8 cellular contexts compared by ENCODE assay signal in the genomic region with DNA sequence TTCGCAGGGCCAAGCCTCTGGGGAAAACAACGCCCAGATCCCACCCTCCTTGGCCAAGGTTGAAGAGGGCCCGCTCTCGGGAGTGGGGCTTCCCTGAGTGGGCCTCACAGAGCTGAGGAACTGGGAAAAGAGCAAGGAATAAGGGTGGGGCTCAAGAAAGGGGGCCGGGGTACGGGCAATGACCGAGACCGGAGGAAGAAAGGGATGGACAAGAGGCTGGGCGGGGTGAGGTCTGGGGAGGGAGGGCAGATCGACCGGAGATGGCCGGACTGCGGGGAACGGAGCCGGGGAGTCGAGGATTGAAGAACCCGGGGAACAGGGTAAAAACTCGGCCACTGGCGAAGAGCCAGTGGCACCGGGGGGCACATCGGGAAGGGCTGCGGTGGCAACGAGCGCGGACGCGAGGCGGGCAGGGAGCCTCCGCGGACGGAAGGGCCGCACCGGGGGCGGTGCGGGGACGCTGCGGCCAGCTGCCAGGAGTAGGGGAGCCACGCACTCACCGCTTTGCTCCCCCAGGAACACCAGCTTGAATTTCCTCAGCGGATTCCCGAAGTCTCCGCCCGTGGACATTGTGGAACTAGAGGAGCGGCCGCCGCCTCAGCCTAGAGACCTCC. TPM values are rescaled to one million over a fixed set of nuclear protein-coding genes. Genes with fewer than 3 reads are reported as not detected.
DNase-seq lines count a peak whose midpoint lies in the region; ATAC-seq and TF ChIP-seq lines count a peak whose summit lies in the region.

No MANE protein-coding gene starts in this region.

- H3K9me3 ChIP-seq in muscle layer of colon (ENCODE audit: low read length), result no peaks in the 10 kb centered on the region
- H3K9me3 ChIP-seq in upper lobe of left lung, result no peaks in the 10 kb centered on the region

- CTCF ChIA-PET in activated B cell treated with CpG ODN at 0.5 μM for 24 hours (lab: Charles Lee), result interaction anchor here (1.2 kb wide), 1 partner anchor 16 kb away, joined by 3 read pairs; no protein-coding TSS in a partner anchor

- H3K4me3 ChIP-seq in epithelial cell of proximal tubule (ENCODE audit: low read depth, low read length) (peak overlapping the region; percentile 92), muscle layer of colon (ENCODE audit: low read depth in 1 of 2, low read length in 2 of 2) (peak overlapping the region; percentile 76 to 88), upper lobe of left lung (peak overlapping the region; percentile 77 to 98 (median 86))

- peak overlapping the region; percentile 76 for H3K27ac Mint-ChIP-seq in activated B cell treated with CpG ODN at 0.5 μM for 24 hours

- no peak for TF ChIP-seq POLR2A in upper lobe of left lung (IDR thresholded peaks at IDR 0.05)

- no peaks in the 10 kb centered on the region for H3K27me3 Mint-ChIP-seq in activated B cell treated with CpG ODN at 0.5 μM for 24 hours

- H3K27ac ChIP-seq in muscle layer of colon (ENCODE audit: low read depth, low read length), result peak overlapping the region; percentile 95
- peak overlapping the region; percentile 98 to 99 (median 98) for H3K27ac ChIP-seq in upper lobe of left lung

- H3K36me3 ChIP-seq in muscle layer of colon (ENCODE audit: insufficient read depth, low read length) (no peaks in the 10 kb centered on the region), upper lobe of left lung (no peaks in the 10 kb centered on the region)

- ATAC-seq in GM18907 (IDR thresholded peaks at IDR 0.05; ENCODE audit: unreplicated experiment) (peak; percentile 16), HG03571 (IDR thresholded peaks at IDR 0.05; ENCODE audit: unreplicated experiment) (peak; percentile 5), activated B cell treated with CpG ODN at 0.5 μM for 24 hours (ENCODE audit: low read depth) (no peak), upper lobe of left lung (ENCODE audit: low FRiP score in 2 of 2) (peak; percentile 5 to 60)

- no peaks in the 10 kb centered on the region for H3K27me3 ChIP-seq in muscle layer of colon (ENCODE audit: control insufficient read depth in 1 of 2, insufficient read depth in 2 of 2, low read length in 2 of 2)
- H3K27me3 ChIP-seq in upper lobe of left lung, result no peaks in the 10 kb centered on the region

- H3K36me3 Mint-ChIP-seq in activated B cell treated with CpG ODN at 0.5 μM for 24 hours (ENCODE audit: low read depth), result peaks cover 8% of the 10 kb centered on the region

- H3K4me1 Mint-ChIP-seq in activated B cell treated with CpG ODN at 0.5 μM for 24 hours, result peaks cover 24% of the 10 kb centered on the region

- intact Hi-C loops in activated B cell treated with CpG ODN at 0.5 μM for 24 hours (cut with micrococcal nuclease), result loop anchor here (2.0 kb wide), 1 partner anchor 639 kb away; a partner anchor contains a TSS

- 1% methylated on average over 25 to 40 of the region's 46 CpGs for WGBS in upper lobe of left lung, 2 donors

- peaks cover 21% of the 10 kb centered on the region for H3K4me1 ChIP-seq in muscle layer of colon (ENCODE audit: insufficient read depth, low read length)
- peaks cover 18 to 30% (median 26%) of the 10 kb centered on the region in 4 donors for H3K4me1 ChIP-seq in upper lobe of left lung

- no peak for TF ChIP-seq EP300 in upper lobe of left lung (IDR thresholded peaks at IDR 0.05)

- POLR2A ChIA-PET in activated B cell treated with CpG ODN at 0.5 μM for 24 hours (lab: Charles Lee), result interaction anchor here (0.5 to 5.0 kb wide), 11 partner anchors 16 to 1680 kb away, joined by 3 to 133 read pairs (median 6); a partner anchor contains a TSS

- TF ChIP-seq CTCF in activated B cell treated with CpG ODN at 0.5 μM for 24 hours (IDR thresholded peaks at IDR 0.05) (no peak), epithelial cell of proximal tubule (conservative IDR thresholded peaks at IDR 0.05; ENCODE audit: low read depth, low read length) (no peak), upper lobe of left lung (IDR thresholded peaks at IDR 0.05) (no peak)

- H3K9ac ChIP-seq in muscle layer of colon (ENCODE audit: low read length), result peak overlapping the region; percentile 62

- peak overlapping the region; percentile 91 for H3K4me3 Mint-ChIP-seq in activated B cell treated with CpG ODN at 0.5 μM for 24 hours

- no peaks in the 10 kb centered on the region for H3K9me3 Mint-ChIP-seq in activated B cell treated with CpG ODN at 0.5 μM for 24 hours

- DNase-seq in AG20443 (ENCODE audit: low spot score) (peak; percentile 67), activated B cell treated with CpG ODN at 0.5 μM for 24 hours (peak; percentile 17), epithelial cell of proximal tubule (ENCODE audit: low read depth) (no peak), upper lobe of left lung (peak; percentile 62 to 90), NCI-H510A (lab: John Stamatoyannopoulos, UW) (no peak)

RNA-seq across cellular contexts. Expression of a gene that starts 0.7 kb away (rescaled TPM):
- 53.3 and 61.0 TPM in 2 replicates for total RNA-seq in activated B cell treated with CpG ODN at 0.5 μM for 24 hours
- 71.4 and 158 TPM in 2 replicates for total RNA-seq in epithelial cell of proximal tubule
- total RNA-seq in upper lobe of left lung, result 100 to 1,000 TPM in 5 of 6 donors, 10 to 100 TPM in 1; 63.9 to 161 (median 136) TPM

RNA-seq across cellular contexts. Expression of a gene that starts 27.5 kb away (rescaled TPM):
- 38.3 and 40.6 TPM in 2 replicates for total RNA-seq in activated B cell treated with CpG ODN at 0.5 μM for 24 hours
- 49.4 and 50.5 TPM in 2 replicates for total RNA-seq in epithelial cell of proximal tubule
- total RNA-seq in upper lobe of left lung, result 10 to 100 TPM in 5 of 6 donors, 1 to 10 TPM in 1; 7.3 to 25.3 (median 21.8) TPM

Comparison
In these comparisons a context has a peak if more than half of its experiments do, and no peak if none do; other contexts are left out.
1. DNase-seq: peak in AG20443 (single experiment), activated B cell treated with CpG ODN at 0.5 μM for 24 hours (single experiment) and upper lobe of left lung (2 of 2); none in epithelial cell of proximal tubule (single experiment) and NCI-H510A (single experiment).
2. Peak in every context shown above with its lines, with median percentiles within 50 percentile points of each other: H3K4me3 ChIP-seq.